ENCODE assay signal across 1 cellular context in genomic region chr9:71306134-71306533, GRCh38.
TF ChIP-seq lines count a peak whose summit lies in the region.

No MANE protein-coding gene starts in this region.

TF ChIP-seq in GM12878, 131 proteins besides CTCF, POLR2A, EP300 and RAD21 (continued from another document):
- TF ChIP-seq PRDM15 (CRISPR knock-in tag; IDR thresholded peaks at IDR 0.05) (no peak), RELB (IDR thresholded peaks at IDR 0.05; ENCODE audit: low read depth) (peak; percentile 72; the same call in 1 of the 2 replicates)
